In the genomic region with DNA sequence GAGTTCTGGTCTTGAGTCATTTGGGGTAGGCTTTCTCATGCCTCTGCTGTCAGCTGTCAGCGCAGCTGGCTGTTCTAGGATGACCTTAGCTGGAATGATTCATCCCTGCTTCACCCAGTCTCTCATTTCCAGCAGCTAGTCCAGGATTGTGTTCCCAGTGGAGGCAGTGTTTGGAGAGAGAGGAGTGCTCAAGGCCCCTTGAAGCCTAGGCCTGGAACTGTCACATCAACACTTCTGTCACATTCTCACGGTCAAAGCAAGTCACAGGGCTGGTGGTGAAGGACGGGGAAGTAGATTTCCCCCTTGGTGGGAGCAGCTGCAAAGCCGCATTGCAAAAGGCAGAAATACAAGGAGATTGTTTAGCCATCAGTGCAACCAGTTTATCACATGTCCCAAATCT, we compare ENCODE assay signal across 10 cellular contexts. TPM values are rescaled to one million over a fixed set of nuclear protein-coding genes. Genes with fewer than 3 reads are reported as not detected.
DNase-seq lines count a peak whose midpoint lies in the region; ATAC-seq, FAIRE-seq and TF ChIP-seq lines count a peak whose summit lies in the region.
"Had no signal": no experiment of that assay in that cellular context is flagged by ENCODE, and none has a peak within 500 bp of the region (broad histone marks: within the 10 kb centered on the region; RNA-seq: fewer than 3 reads in every experiment).

No MANE protein-coding gene starts in this region.

- intact Hi-C loops in sciatic nerve (cut with DNase I), result no loop called here

- no peaks in the 10 kb centered on the region for H3K4me1 ChIP-seq in H9 (ENCODE audit: insufficient read depth, low read length)

- no peak overlapping the region for H3K9ac ChIP-seq in H9 (ENCODE audit: extremely low read depth, insufficient read length, low read length)

- H3K36me3 Mint-ChIP-seq in H9 (ENCODE audit: insufficient read depth in 1 of 3, low read depth in 3 of 3), result peaks cover 0 to 4% (median 0%) of the 10 kb centered on the region in 3 experiments; a peak in 1 of 7 replicates

- no peak overlapping the region for H3K4me3 Mint-ChIP-seq in H9
- H3K4me3 Mint-ChIP-seq: activated CD4-positive, alpha-beta T cell treated with anti-CD3 and anti-CD28 coated beads, Interleukin-2, amount 10 ng/mL, durations not matched to agents 24 days and 14 days had no signal

- no peaks in the 10 kb centered on the region for H3K27me3 ChIP-seq in H9 (ENCODE audit: insufficient read depth, low read length)

- no peaks in the 10 kb centered on the region for H4K20me1 ChIP-seq in H9 (ENCODE audit: control insufficient read depth, insufficient read depth, insufficient read length)

- no peak overlapping the region for H4K91ac ChIP-seq in H9 (ENCODE audit: insufficient read length, low read depth, low read length)

- H2BK120ac ChIP-seq in H9 (ENCODE audit: low read depth, low read length, poor library complexity, severe bottlenecking), result no peak overlapping the region

- H2BK20ac ChIP-seq in H9 (ENCODE audit: low read depth, low read length, poor library complexity, severe bottlenecking), result no peak overlapping the region

- WGBS in H9 (ENCODE audit: extremely low coverage, insufficient read length, low lambda C conversion rate), result no CpG with 5 or more reads among the region's 4 CpGs

- no peaks in the 10 kb centered on the region for H3K9me3 ChIP-seq in H9 (ENCODE audit: control insufficient read depth, low read depth, low read length)

- no peaks in the 10 kb centered on the region for H3K79me1 ChIP-seq in H9 (ENCODE audit: insufficient read depth, low read depth, low read length, poor library complexity, severe bottlenecking)

- no peaks in the 10 kb centered on the region for H3K79me2 ChIP-seq in H9 (ENCODE audit: insufficient read depth, low read length)

- DNase-seq in DMS53 treated with DMSO at 0.1 percent for 48 hours (lab: John Stamatoyannopoulos, UW; ENCODE audit: unreplicated experiment) (peak; percentile 36), glomerular visceral epithelial cell (ENCODE audit: extremely low spot score) (peak; percentile 74), sciatic nerve (ENCODE audit: low spot score) (no peak), D721Med (ENCODE audit: insufficient read length, low spot score) (no peak), H9 (no peak)
- DNase-seq in activated effector memory CD4-positive, alpha-beta T cell treated with Interleukin-2 at 50 U/mL for 16 hours, result no peak
- DNase-seq: activated CD4-positive, alpha-beta T cell treated with anti-CD3 and anti-CD28 coated beads, Interleukin-2, amount 10 ng/mL, durations not matched to agents 24 days and 14 days had no signal

- peaks cover 0 to 5% of the 10 kb centered on the region in 2 experiments; a peak in 2 of 4 replicates for H3K4me1 Mint-ChIP-seq in H9

- no peak overlapping the region for H3T11ph ChIP-seq in H9 (ENCODE audit: low read length)

- no peak overlapping the region for H3K23ac ChIP-seq in H9 (ENCODE audit: insufficient read length, low read depth, low read length)

- no peaks in the 10 kb centered on the region for H3K27me3 Mint-ChIP-seq in H9 (ENCODE audit: low read depth)
- H3K27me3 Mint-ChIP-seq: activated CD4-positive, alpha-beta T cell treated with anti-CD3 and anti-CD28 coated beads, Interleukin-2, amount 10 ng/mL, durations not matched to agents 24 days and 14 days had no signal

- H4K8ac ChIP-seq in H9 (replicated peaks; ENCODE audit: insufficient read length, low read depth, low read length), result no peak overlapping the region

- H2AFZ ChIP-seq in H9 (ENCODE audit: low read length), result no peak overlapping the region

- no peak overlapping the region; a peak in 1 of 7 replicates for H3K27ac Mint-ChIP-seq in H9
- H3K27ac Mint-ChIP-seq: activated CD4-positive, alpha-beta T cell treated with anti-CD3 and anti-CD28 coated beads, Interleukin-2, amount 10 ng/mL, durations not matched to agents 24 days and 14 days had no signal

- H2BK12ac ChIP-seq in H9 (ENCODE audit: insufficient read length, low read depth, low read length), result no peak overlapping the region

- no peak overlapping the region for H3K14ac ChIP-seq in H9 (ENCODE audit: insufficient read depth, low read length)

- H3K27ac ChIP-seq in H9 (ENCODE audit: insufficient read length, low read depth, low read length), result no peak overlapping the region

- FAIRE-seq in D721Med (lab: Jason Lieb, UNC), result no peak
- FAIRE-seq: GM12878 had no signal

- H2BK5ac ChIP-seq in H9 (ENCODE audit: insufficient read length, low read length), result no peak overlapping the region

- no peak overlapping the region for H4K5ac ChIP-seq in H9 (ENCODE audit: insufficient read length, low read depth, low read length)

- no peak overlapping the region for H2BK15ac ChIP-seq in H9 (ENCODE audit: low read depth, low read length)

- H3K23me2 ChIP-seq in H9 (ENCODE audit: insufficient read length, low read depth, low read length, poor library complexity, severe bottlenecking), result no peaks in the 10 kb centered on the region

- no peak overlapping the region for H2AK5ac ChIP-seq in H9 (ENCODE audit: insufficient read length, low read length)

- ATAC-seq in SK-N-SH treated with all-trans-retinoic acid at 6 μM for 48 hours (peak; percentile 70), sciatic nerve (peak; percentile 86), GM19324 (IDR thresholded peaks at IDR 0.05; ENCODE audit: low FRiP score, unreplicated experiment) (no peak)
- ATAC-seq: GM12878 had no signal

- H3K9me3 Mint-ChIP-seq in H9, result no peaks in the 10 kb centered on the region
- H3K9me3 Mint-ChIP-seq: activated CD4-positive, alpha-beta T cell treated with anti-CD3 and anti-CD28 coated beads, Interleukin-2, amount 10 ng/mL, durations not matched to agents 24 days and 14 days had no signal

- no peak for TF ChIP-seq CTCF in D721Med (IDR thresholded peaks at IDR 0.05; ENCODE audit: insufficient read depth, missing control alignments)
- TF ChIP-seq CTCF in H9 (conservative IDR thresholded peaks at IDR 0.05), result no peak

- no peak overlapping the region for H3K4ac ChIP-seq in H9 (ENCODE audit: low read depth, low read length)

- H3K4me2 ChIP-seq in H9 (ENCODE audit: insufficient read depth, insufficient read length, low read length), result no peak overlapping the region

- no peak overlapping the region for H3K56ac ChIP-seq in H9 (ENCODE audit: insufficient read length, low read depth, low read length)

- H3K18ac ChIP-seq in H9 (ENCODE audit: insufficient read length, low read depth, low read length), result no peak overlapping the region

TF ChIP-seq in SK-N-SH treated with all-trans-retinoic acid at 6 μM for 48 hours, 23 proteins besides CTCF, POLR2A, EP300 and RAD21 (continues in another document):
- no peak for TF ChIP-seq CSDC2 (CRISPR knock-in tag; IDR thresholded peaks at IDR 0.05)
- no peak for TF ChIP-seq TOX (CRISPR knock-in tag; IDR thresholded peaks at IDR 0.05; ENCODE audit: borderline replicate concordance)
- TF ChIP-seq ZNF70 (CRISPR knock-in tag; IDR thresholded peaks at IDR 0.05), result no peak
- TF ChIP-seq, protein P1, sequence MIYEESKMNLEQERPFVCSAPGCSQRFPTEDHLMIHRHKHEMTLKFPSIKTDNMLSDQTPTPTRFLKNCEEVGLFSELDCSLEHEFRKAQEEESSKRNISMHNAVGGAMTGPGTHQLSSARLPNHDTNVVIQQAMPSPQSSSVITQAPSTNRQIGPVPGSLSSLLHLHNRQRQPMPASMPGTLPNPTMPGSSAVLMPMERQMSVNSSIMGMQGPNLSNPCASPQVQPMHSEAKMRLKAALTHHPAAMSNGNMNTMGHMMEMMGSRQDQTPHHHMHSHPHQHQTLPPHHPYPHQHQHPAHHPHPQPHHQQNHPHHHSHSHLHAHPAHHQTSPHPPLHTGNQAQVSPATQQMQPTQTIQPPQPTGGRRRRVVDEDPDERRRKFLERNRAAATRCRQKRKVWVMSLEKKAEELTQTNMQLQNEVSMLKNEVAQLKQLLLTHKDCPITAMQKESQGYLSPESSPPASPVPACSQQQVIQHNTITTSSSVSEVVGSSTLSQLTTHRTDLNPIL (CRISPR knock-in tag; IDR thresholded peaks at IDR 0.05; ENCODE audit: low read depth), result no peak
- TF ChIP-seq RARB (CRISPR knock-in tag; IDR thresholded peaks at IDR 0.05), result no peak
- TF ChIP-seq ARNTL (CRISPR knock-in tag; IDR thresholded peaks at IDR 0.05; ENCODE audit: borderline replicate concordance, low read depth), result no peak
- TF ChIP-seq, protein P2, sequence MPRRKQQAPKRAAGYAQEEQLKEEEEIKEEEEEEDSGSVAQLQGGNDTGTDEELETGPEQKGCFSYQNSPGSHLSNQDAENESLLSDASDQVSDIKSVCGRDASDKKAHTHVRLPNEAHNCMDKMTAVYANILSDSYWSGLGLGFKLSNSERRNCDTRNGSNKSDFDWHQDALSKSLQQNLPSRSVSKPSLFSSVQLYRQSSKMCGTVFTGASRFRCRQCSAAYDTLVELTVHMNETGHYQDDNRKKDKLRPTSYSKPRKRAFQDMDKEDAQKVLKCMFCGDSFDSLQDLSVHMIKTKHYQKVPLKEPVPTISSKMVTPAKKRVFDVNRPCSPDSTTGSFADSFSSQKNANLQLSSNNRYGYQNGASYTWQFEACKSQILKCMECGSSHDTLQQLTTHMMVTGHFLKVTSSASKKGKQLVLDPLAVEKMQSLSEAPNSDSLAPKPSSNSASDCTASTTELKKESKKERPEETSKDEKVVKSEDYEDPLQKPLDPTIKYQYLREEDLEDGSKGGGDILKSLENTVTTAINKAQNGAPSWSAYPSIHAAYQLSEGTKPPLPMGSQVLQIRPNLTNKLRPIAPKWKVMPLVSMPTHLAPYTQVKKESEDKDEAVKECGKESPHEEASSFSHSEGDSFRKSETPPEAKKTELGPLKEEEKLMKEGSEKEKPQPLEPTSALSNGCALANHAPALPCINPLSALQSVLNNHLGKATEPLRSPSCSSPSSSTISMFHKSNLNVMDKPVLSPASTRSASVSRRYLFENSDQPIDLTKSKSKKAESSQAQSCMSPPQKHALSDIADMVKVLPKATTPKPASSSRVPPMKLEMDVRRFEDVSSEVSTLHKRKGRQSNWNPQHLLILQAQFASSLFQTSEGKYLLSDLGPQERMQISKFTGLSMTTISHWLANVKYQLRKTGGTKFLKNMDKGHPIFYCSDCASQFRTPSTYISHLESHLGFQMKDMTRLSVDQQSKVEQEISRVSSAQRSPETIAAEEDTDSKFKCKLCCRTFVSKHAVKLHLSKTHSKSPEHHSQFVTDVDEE (CRISPR knock-in tag; IDR thresholded peaks at IDR 0.05), result no peak
- TF ChIP-seq ISL1 (CRISPR knock-in tag; IDR thresholded peaks at IDR 0.05), result no peak
- no peak for TF ChIP-seq BACH2 (CRISPR knock-in tag; IDR thresholded peaks at IDR 0.05; ENCODE audit: borderline replicate concordance)
- TF ChIP-seq ZFP3 (CRISPR knock-in tag; IDR thresholded peaks at IDR 0.05), result no peak
- no peak for TF ChIP-seq ZNF565 (CRISPR knock-in tag; conservative IDR thresholded peaks at IDR 0.05; ENCODE audit: low read depth)
- no peak for TF ChIP-seq TCF4 (CRISPR knock-in tag; IDR thresholded peaks at IDR 0.05; ENCODE audit: borderline replicate concordance)

RNA-seq across cellular contexts. Expression of a gene that starts 15.2 kb away (rescaled TPM):
- 3,518 TPM for total RNA-seq in sciatic nerve
- total RNA-seq in H9 (2021), result 2,205 and 2,239 TPM in 2 replicates

Comparison
In these comparisons a context has a peak if more than half of its experiments do, and no peak if none do; other contexts are left out.
1. DNase-seq: peak in DMS53 treated with DMSO at 0.1 percent for 48 hours (single experiment) and glomerular visceral epithelial cell (single experiment); none in sciatic nerve (single experiment), D721Med (single experiment), activated effector memory CD4-positive, alpha-beta T cell treated with Interleukin-2 at 50 U/mL for 16 hours (single experiment) and H9 (single experiment).